ENCODE assay signal across 1 cellular context in the genomic region with DNA sequence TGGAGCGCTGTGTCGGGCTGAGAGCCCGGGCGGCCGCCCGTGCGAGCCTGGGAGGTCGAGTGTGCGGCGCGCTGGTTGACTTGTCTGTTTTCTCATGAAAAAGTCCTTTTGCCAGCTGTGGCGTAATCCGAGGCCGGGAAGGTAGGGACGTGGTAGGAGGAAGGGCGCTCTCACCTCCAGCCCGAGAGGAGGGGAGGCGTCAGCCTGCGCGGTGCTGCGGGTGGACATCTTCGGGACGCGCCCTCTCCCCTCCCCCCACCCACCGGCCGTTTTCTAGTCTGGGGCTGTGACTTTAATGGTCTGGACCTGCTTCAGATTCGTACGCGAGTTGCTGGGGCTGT.
A peak's percentile ranks its signal among the peaks of the same experiment; 100 is the strongest.
TF ChIP-seq lines count a peak whose summit lies in the region.

No MANE protein-coding gene starts in this region.

TF ChIP-seq in H1, 55 proteins besides CTCF, POLR2A, EP300 and RAD21 (continued from another document):
- TF ChIP-seq TBP (IDR thresholded peaks at IDR 0.05; ENCODE audit: low read depth, low read length) (no peak), BRCA1 (IDR thresholded peaks at IDR 0.05; ENCODE audit: low read depth, low read length) (no peak), KDM1A (IDR thresholded peaks at IDR 0.05; ENCODE audit: borderline replicate concordance, low read length) (no peak), BACH1 (IDR thresholded peaks at IDR 0.05; ENCODE audit: low read length) (no peak), KDM4A (IDR thresholded peaks at IDR 0.05; ENCODE audit: low read depth, low read length, severe bottlenecking) (peak; percentile 38), CEBPB (IDR thresholded peaks at IDR 0.05; ENCODE audit: low read depth, low read length) (0 out of 2 replicates have a peak, but pooled peaks have one; percentile 4), CBX5 (IDR thresholded peaks at IDR 0.05; ENCODE audit: low read depth, low read length) (no peak), BCL11A (IDR thresholded peaks at IDR 0.05; ENCODE audit: low read depth in 2 of 2, low read length in 2 of 2) (no peak), KDM5A (IDR thresholded peaks at IDR 0.05; ENCODE audit: low read length) (no peak), POLR2AphosphoS5 (IDR thresholded peaks at IDR 0.05; ENCODE audit: low read depth, low read length) (no peak), SUZ12 (IDR thresholded peaks at IDR 0.05; ENCODE audit: low read length) (no peak), ASH2L (IDR thresholded peaks at IDR 0.05; ENCODE audit: low read length) (peak; percentile 61), RXRA (IDR thresholded peaks at IDR 0.05; ENCODE audit: insufficient read depth, low read depth, low read length) (no peak), JUN (IDR thresholded peaks at IDR 0.05; ENCODE audit: low read depth, low read length) (no peak), ZNF274 (IDR thresholded peaks at IDR 0.05; ENCODE audit: borderline replicate concordance, extremely low read depth, low read length) (no peak), CTBP2 (IDR thresholded peaks at IDR 0.05; ENCODE audit: borderline replicate concordance, insufficient read depth, insufficient read length, low read length) (no peak), RFX5 (IDR thresholded peaks at IDR 0.05; ENCODE audit: borderline replicate concordance, low read depth, low read length) (no peak), CBX8 (IDR thresholded peaks at IDR 0.05; ENCODE audit: borderline replicate concordance, low read depth, low read length) (no peak), CHD1 (IDR thresholded peaks at IDR 0.05; ENCODE audit: low read depth, low read length) (no peak), EGR1 (IDR thresholded peaks at IDR 0.05; ENCODE audit: borderline replicate concordance, low read depth, low read length) (no peak), JUND (IDR thresholded peaks at IDR 0.05; ENCODE audit: low read length) (no peak), HDAC6 (IDR thresholded peaks at IDR 0.05; ENCODE audit: low read depth, low read length) (no peak), RBBP5 (IDR thresholded peaks at IDR 0.05; ENCODE audit: borderline replicate concordance, low read depth, low read length) (peak; percentile 29; the same call in 1 of the 2 replicates), NANOG (IDR thresholded peaks at IDR 0.05; ENCODE audit: insufficient read depth, low read depth, low read length, poor library complexity, severe bottlenecking) (no peak), SIRT6 (IDR thresholded peaks at IDR 0.05; ENCODE audit: low read length) (no peak), HDAC2 (IDR thresholded peaks at IDR 0.05; ENCODE audit: borderline replicate concordance in 1 of 2, low read depth in 2 of 2, low read length in 2 of 2) (no peak), PHF8 (conservative IDR thresholded peaks at IDR 0.05; ENCODE audit: low read depth, low read length) (no peak), RNF2 (IDR thresholded peaks at IDR 0.05; ENCODE audit: borderline replicate concordance, low read depth, low read length, missing control alignments, poor library complexity, severe bottlenecking) (no peak)
- TF ChIP-seq, protein P1, sequence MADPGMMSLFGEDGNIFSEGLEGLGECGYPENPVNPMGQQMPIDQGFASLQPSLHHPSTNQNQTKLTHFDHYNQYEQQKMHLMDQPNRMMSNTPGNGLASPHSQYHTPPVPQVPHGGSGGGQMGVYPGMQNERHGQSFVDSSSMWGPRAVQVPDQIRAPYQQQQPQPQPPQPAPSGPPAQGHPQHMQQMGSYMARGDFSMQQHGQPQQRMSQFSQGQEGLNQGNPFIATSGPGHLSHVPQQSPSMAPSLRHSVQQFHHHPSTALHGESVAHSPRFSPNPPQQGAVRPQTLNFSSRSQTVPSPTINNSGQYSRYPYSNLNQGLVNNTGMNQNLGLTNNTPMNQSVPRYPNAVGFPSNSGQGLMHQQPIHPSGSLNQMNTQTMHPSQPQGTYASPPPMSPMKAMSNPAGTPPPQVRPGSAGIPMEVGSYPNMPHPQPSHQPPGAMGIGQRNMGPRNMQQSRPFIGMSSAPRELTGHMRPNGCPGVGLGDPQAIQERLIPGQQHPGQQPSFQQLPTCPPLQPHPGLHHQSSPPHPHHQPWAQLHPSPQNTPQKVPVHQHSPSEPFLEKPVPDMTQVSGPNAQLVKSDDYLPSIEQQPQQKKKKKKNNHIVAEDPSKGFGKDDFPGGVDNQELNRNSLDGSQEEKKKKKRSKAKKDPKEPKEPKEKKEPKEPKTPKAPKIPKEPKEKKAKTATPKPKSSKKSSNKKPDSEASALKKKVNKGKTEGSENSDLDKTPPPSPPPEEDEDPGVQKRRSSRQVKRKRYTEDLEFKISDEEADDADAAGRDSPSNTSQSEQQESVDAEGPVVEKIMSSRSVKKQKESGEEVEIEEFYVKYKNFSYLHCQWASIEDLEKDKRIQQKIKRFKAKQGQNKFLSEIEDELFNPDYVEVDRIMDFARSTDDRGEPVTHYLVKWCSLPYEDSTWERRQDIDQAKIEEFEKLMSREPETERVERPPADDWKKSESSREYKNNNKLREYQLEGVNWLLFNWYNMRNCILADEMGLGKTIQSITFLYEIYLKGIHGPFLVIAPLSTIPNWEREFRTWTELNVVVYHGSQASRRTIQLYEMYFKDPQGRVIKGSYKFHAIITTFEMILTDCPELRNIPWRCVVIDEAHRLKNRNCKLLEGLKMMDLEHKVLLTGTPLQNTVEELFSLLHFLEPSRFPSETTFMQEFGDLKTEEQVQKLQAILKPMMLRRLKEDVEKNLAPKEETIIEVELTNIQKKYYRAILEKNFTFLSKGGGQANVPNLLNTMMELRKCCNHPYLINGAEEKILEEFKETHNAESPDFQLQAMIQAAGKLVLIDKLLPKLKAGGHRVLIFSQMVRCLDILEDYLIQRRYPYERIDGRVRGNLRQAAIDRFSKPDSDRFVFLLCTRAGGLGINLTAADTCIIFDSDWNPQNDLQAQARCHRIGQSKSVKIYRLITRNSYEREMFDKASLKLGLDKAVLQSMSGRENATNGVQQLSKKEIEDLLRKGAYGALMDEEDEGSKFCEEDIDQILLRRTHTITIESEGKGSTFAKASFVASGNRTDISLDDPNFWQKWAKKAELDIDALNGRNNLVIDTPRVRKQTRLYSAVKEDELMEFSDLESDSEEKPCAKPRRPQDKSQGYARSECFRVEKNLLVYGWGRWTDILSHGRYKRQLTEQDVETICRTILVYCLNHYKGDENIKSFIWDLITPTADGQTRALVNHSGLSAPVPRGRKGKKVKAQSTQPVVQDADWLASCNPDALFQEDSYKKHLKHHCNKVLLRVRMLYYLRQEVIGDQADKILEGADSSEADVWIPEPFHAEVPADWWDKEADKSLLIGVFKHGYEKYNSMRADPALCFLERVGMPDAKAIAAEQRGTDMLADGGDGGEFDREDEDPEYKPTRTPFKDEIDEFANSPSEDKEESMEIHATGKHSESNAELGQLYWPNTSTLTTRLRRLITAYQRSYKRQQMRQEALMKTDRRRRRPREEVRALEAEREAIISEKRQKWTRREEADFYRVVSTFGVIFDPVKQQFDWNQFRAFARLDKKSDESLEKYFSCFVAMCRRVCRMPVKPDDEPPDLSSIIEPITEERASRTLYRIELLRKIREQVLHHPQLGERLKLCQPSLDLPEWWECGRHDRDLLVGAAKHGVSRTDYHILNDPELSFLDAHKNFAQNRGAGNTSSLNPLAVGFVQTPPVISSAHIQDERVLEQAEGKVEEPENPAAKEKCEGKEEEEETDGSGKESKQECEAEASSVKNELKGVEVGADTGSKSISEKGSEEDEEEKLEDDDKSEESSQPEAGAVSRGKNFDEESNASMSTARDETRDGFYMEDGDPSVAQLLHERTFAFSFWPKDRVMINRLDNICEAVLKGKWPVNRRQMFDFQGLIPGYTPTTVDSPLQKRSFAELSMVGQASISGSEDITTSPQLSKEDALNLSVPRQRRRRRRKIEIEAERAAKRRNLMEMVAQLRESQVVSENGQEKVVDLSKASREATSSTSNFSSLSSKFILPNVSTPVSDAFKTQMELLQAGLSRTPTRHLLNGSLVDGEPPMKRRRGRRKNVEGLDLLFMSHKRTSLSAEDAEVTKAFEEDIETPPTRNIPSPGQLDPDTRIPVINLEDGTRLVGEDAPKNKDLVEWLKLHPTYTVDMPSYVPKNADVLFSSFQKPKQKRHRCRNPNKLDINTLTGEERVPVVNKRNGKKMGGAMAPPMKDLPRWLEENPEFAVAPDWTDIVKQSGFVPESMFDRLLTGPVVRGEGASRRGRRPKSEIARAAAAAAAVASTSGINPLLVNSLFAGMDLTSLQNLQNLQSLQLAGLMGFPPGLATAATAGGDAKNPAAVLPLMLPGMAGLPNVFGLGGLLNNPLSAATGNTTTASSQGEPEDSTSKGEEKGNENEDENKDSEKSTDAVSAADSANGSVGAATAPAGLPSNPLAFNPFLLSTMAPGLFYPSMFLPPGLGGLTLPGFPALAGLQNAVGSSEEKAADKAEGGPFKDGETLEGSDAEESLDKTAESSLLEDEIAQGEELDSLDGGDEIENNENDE (IDR thresholded peaks at IDR 0.05; ENCODE audit: insufficient replicate concordance, low read length), result no peak
- TF ChIP-seq, protein P2, sequence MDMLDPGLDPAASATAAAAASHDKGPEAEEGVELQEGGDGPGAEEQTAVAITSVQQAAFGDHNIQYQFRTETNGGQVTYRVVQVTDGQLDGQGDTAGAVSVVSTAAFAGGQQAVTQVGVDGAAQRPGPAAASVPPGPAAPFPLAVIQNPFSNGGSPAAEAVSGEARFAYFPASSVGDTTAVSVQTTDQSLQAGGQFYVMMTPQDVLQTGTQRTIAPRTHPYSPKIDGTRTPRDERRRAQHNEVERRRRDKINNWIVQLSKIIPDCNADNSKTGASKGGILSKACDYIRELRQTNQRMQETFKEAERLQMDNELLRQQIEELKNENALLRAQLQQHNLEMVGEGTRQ (IDR thresholded peaks at IDR 0.05; ENCODE audit: low read length), result no peak
- TF ChIP-seq, protein P3, sequence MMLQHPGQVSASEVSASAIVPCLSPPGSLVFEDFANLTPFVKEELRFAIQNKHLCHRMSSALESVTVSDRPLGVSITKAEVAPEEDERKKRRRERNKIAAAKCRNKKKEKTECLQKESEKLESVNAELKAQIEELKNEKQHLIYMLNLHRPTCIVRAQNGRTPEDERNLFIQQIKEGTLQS (IDR thresholded peaks at IDR 0.05; ENCODE audit: insufficient read depth, low read depth, low read length), result no peak
TF ChIP-seq in H1: peak in this region for 4.
